Comparison of ENCODE assay signal across 8 cellular contexts in genomic region chr15:56917652-56918045, GRCh38. TPM values are rescaled to one million over a fixed set of nuclear protein-coding genes. Genes with fewer than 3 reads are reported as not detected.
A peak's percentile ranks its signal among the peaks of the same experiment; 100 is the strongest.
DNase-seq lines count a peak whose midpoint lies in the region; TF ChIP-seq lines count a peak whose summit lies in the region.

No MANE protein-coding gene starts in this region.

- H3K27me3 ChIP-seq in SU-DHL-6 (ENCODE audit: low read length) (no peaks in the 10 kb centered on the region), neuronal stem cell (ENCODE audit: control insufficient read depth in 3 of 3, insufficient read depth in 3 of 3, low read depth in 1 of 3, low read length in 3 of 3) (no peaks in the 10 kb centered on the region)

- H3F3A ChIP-seq in SU-DHL-6 (ENCODE audit: insufficient read depth) = 0 out of 2 replicates have a peak, but pooled peaks cover 5% of the 10 kb centered on the region

- peak overlapping the region; percentile 66 for H4K8ac ChIP-seq in neuronal stem cell (ENCODE audit: low read depth, low read length)

- H3K27me3 Mint-ChIP-seq in T-helper 1 cell treated with Interleukin-12 subunit alpha and Interleukin-12 subunit beta and Interleukin-4 antibody, amounts not matched to agents 30 μg/mL and 1 μg/mL, for 36 hours (ENCODE audit: low read depth) = no peaks in the 10 kb centered on the region

- no peak overlapping the region for H3K4ac ChIP-seq in neuronal stem cell (ENCODE audit: low read length)

- H3K36me3 Mint-ChIP-seq in T-helper 1 cell treated with Interleukin-12 subunit alpha and Interleukin-12 subunit beta and Interleukin-4 antibody, amounts not matched to agents 30 μg/mL and 1 μg/mL, for 36 hours (ENCODE audit: low read depth) = peaks cover 3% of the 10 kb centered on the region

- H3K18ac ChIP-seq in neuronal stem cell (ENCODE audit: low read length) = peak overlapping the region; percentile 98

- H2AFZ ChIP-seq in SU-DHL-6 (ENCODE audit: low read depth, low read length, severe bottlenecking) (peak overlapping the region; percentile 88), neuronal stem cell (ENCODE audit: low read length) (peak overlapping the region; percentile 94)

- H3K4me3 ChIP-seq in SU-DHL-6 (ENCODE audit: insufficient read depth, low read length, poor library complexity, severe bottlenecking) (peak overlapping the region; percentile 78), fibroblast of mammary gland (ENCODE audit: control insufficient read depth, low read depth, low read length) (peak overlapping the region; percentile 89), neuronal stem cell (ENCODE audit: low read length in 2 of 2) (peak overlapping the region in 1 of 2 donors; percentile 80)

- H3K9me3 Mint-ChIP-seq in T-helper 1 cell treated with Interleukin-12 subunit alpha and Interleukin-12 subunit beta and Interleukin-4 antibody, amounts not matched to agents 30 μg/mL and 1 μg/mL, for 36 hours = no peaks in the 10 kb centered on the region

- peak overlapping the region; percentile 10 for H2AK5ac ChIP-seq in neuronal stem cell (ENCODE audit: low read depth, low read length)

- H3K27ac Mint-ChIP-seq in T-helper 1 cell treated with Interleukin-12 subunit alpha and Interleukin-12 subunit beta and Interleukin-4 antibody, amounts not matched to agents 30 μg/mL and 1 μg/mL, for 36 hours = peak overlapping the region; percentile 67

- H2BK120ac ChIP-seq in neuronal stem cell (ENCODE audit: low read depth, low read length) = peak overlapping the region; percentile 27

- H3K4me2 ChIP-seq in SU-DHL-6 (ENCODE audit: low read depth, low read length, poor library complexity, severe bottlenecking) (peak overlapping the region; percentile 63), neuronal stem cell (ENCODE audit: insufficient read depth, low read length, poor library complexity, severe bottlenecking) (peak overlapping the region; percentile 69)

- peaks cover 5 to 10% of the 10 kb centered on the region in 2 donors for H3K4me1 ChIP-seq in neuronal stem cell (ENCODE audit: control insufficient read depth in 2 of 2, insufficient read depth in 1 of 2, low read depth in 1 of 2, low read length in 2 of 2)

- H3K79me1 ChIP-seq in neuronal stem cell (ENCODE audit: low read depth, low read length) = peaks cover 3% of the 10 kb centered on the region

- H3K27ac ChIP-seq in SU-DHL-6 (ENCODE audit: low read depth, low read length) (no peak overlapping the region), neuronal stem cell (replicated peaks; ENCODE audit: low read length) (peak overlapping the region; percentile 68)

- peaks cover 17% of the 10 kb centered on the region for H3K36me3 ChIP-seq in SU-DHL-6 (ENCODE audit: low read length)
- H3K36me3 ChIP-seq in neuronal stem cell (replicated peaks in 1 of 2; ENCODE audit: control insufficient read depth in 2 of 2, insufficient read depth in 2 of 2, low read length in 2 of 2) = peaks cover 0 to 27% of the 10 kb centered on the region in 2 donors

- no peak overlapping the region for H2BK12ac ChIP-seq in neuronal stem cell (ENCODE audit: low read length)

- H3K9me3 ChIP-seq in SU-DHL-6 (ENCODE audit: insufficient read depth, low read length) (no peaks in the 10 kb centered on the region), neuronal stem cell (replicated peaks in 1 of 2; ENCODE audit: control insufficient read depth in 2 of 2, insufficient read depth in 1 of 2, low read depth in 1 of 2, low read length in 2 of 2) (peaks cover 5 to 8% of the 10 kb centered on the region in 2 donors)

- H4K20me1 ChIP-seq in SU-DHL-6 (ENCODE audit: low read depth, low read length) = no peaks in the 10 kb centered on the region

- no peak for TF ChIP-seq CTCF in SU-DHL-6 (IDR thresholded peaks at IDR 0.05; ENCODE audit: insufficient read depth, low read length, poor library complexity, severe bottlenecking)
- no peak for TF ChIP-seq CTCF in fibroblast of mammary gland (conservative IDR thresholded peaks at IDR 0.05; ENCODE audit: control insufficient read depth, insufficient read depth, low read depth, low read length)

- no peak overlapping the region for H2BK5ac ChIP-seq in neuronal stem cell (ENCODE audit: low read length)

- H2BK15ac ChIP-seq in neuronal stem cell (ENCODE audit: low read length) = no peak overlapping the region

- no peaks in the 10 kb centered on the region for H3K9me2 ChIP-seq in SU-DHL-6 (replicated peaks; ENCODE audit: insufficient read depth, low read length)

- DNase-seq in T-helper 1 cell (no peak), fibroblast of mammary gland (ENCODE audit: low read depth) (no peak), neuronal stem cell (ENCODE audit: low spot score) (no peak), retina (no peak), NOMO-1 treated with DMSO at 0.1 percent for 48 hours (lab: John Stamatoyannopoulos, UW; ENCODE audit: unreplicated experiment) (no peak)
- no peak for DNase-seq in activated CD4-positive, CD25-positive, alpha-beta regulatory T cell (lab: John Stamatoyannopoulos, UW)

- H3K4me1 Mint-ChIP-seq in T-helper 1 cell treated with Interleukin-12 subunit alpha and Interleukin-12 subunit beta and Interleukin-4 antibody, amounts not matched to agents 30 μg/mL and 1 μg/mL, for 36 hours (ENCODE audit: low read depth) = peaks cover 23% of the 10 kb centered on the region

- H3K9ac ChIP-seq in SU-DHL-6 (ENCODE audit: low read length) (peak overlapping the region; percentile 94), neuronal stem cell (ENCODE audit: low read depth, low read length, poor library complexity) (peak overlapping the region; percentile 97)

- H3K23ac ChIP-seq in neuronal stem cell (ENCODE audit: low read depth, low read length, poor library complexity) = peak overlapping the region; percentile 86

- H3K14ac ChIP-seq in neuronal stem cell (ENCODE audit: low read length) = no peak overlapping the region

- H3K4me3 Mint-ChIP-seq in T-helper 1 cell treated with Interleukin-12 subunit alpha and Interleukin-12 subunit beta and Interleukin-4 antibody, amounts not matched to agents 30 μg/mL and 1 μg/mL, for 36 hours = peak overlapping the region; percentile 81

- peak overlapping the region; percentile 4 for H4K91ac ChIP-seq in neuronal stem cell (ENCODE audit: low read depth, low read length, poor library complexity)

- peaks cover 19% of the 10 kb centered on the region; the same call in 1 of the 2 replicates for H3K79me2 ChIP-seq in SU-DHL-6 (ENCODE audit: insufficient read depth, low read length)

- no CpG with 5 or more reads among the region's 9 CpGs for WGBS in neuronal stem cell (ENCODE audit: extremely low coverage in 2 of 2, insufficient read length in 2 of 2, insufficient replicate concordance in 1 of 2), 2 donors

RNA-seq across cellular contexts. Expression of gene TCF12, which starts 0.8 kb away (rescaled TPM):
- 79.2 TPM for polyA plus RNA-seq in neuronal stem cell (2013, experiment 1 of 2)
- polyA plus RNA-seq in neuronal stem cell (2013, experiment 2 of 2) = 81.9 TPM
